8 cellular contexts compared by ENCODE assay signal in the genomic region with DNA sequence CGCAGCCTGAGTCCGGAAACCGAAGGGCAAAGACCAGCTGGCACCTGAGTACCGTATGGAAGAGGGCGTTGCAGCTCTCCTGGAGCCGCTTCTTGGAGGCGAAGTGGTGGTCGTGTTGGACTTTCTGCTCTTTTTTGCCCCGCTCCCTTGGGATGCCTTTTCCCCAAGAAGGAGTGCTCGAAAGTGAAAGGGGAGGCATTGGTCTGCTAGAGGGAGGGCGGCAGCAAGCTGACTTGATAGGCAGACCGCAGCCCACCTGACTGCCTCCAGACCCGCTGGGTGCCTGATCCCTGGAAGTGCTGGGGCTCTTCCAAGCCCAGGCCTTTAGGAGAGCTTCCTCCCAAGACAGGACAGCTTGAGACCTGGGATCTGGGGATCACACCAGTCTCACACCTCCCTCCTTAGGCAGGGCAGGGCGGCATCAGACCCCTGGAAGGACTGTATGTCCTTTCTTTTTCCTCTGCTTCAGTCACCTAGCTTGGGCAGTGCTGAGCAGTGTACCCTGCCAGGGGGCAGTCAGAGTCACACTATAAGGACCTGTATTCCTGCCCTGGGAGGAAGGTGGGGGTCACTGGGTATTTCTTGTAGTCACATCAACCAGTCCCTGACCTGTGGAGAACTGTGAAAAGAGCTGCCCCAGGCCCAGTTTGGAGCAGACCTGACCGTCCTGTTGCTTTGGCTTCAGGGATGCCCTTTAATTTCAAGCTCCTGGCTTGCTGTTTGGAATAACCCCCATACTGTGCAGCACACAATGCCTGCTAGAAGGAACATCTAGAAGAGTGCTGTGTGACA. TPM values are rescaled to one million over a fixed set of nuclear protein-coding genes. Genes with fewer than 3 reads are reported as not detected.
DNase-seq lines count a peak whose midpoint lies in the region; ATAC-seq, FAIRE-seq and TF ChIP-seq lines count a peak whose summit lies in the region.

No MANE protein-coding gene starts in this region.

- CTCF ChIA-PET in CD4-positive, alpha-beta memory T cell (lab: Charles Lee; ENCODE audit: partially characterized antibody): interaction anchor here (1.0 to 2.4 kb wide), 7 partner anchors 12 to 112 kb away, joined by 3 to 21 read pairs (median 5); partner anchors contain the start of gene XYLB

- peak overlapping the region; percentile 81 to 98 (median 94) for H3K4me3 Mint-ChIP-seq in CD4-positive, alpha-beta memory T cell

- no peaks in the 10 kb centered on the region for H3K27me3 Mint-ChIP-seq in CD4-positive, alpha-beta memory T cell

- peaks cover 0 to 7% of the 10 kb centered on the region in 2 donors for H3K36me3 Mint-ChIP-seq in CD4-positive, alpha-beta memory T cell

- no peak for FAIRE-seq in D721Med (lab: Jason Lieb, UNC)

- no peaks in the 10 kb centered on the region for H3K27me3 ChIP-seq in CD4-positive, alpha-beta memory T cell (ENCODE audit: insufficient read depth, low read length)

- no peak for TF ChIP-seq CTCF in HFF-Myc (IDR thresholded peaks at IDR 0.05; ENCODE audit: low read depth, low read length, missing control alignments)
- TF ChIP-seq CTCF in WI38 (IDR thresholded peaks at IDR 0.05; ENCODE audit: low read depth, low read length): no peak
- no peak for TF ChIP-seq CTCF in retinal pigment epithelial cell (conservative IDR thresholded peaks at IDR 0.05; ENCODE audit: low read depth, low read length)
- TF ChIP-seq CTCF in D721Med (IDR thresholded peaks at IDR 0.05; ENCODE audit: insufficient read depth, missing control alignments): no peak

- no peaks in the 10 kb centered on the region for H3K36me3 ChIP-seq in CD4-positive, alpha-beta memory T cell (ENCODE audit: insufficient read depth, low read length)

- H3K4me1 Mint-ChIP-seq in CD4-positive, alpha-beta memory T cell: peaks cover 13 to 44% (median 26%) of the 10 kb centered on the region in 4 donors

- H3K4me1 ChIP-seq in CD4-positive, alpha-beta memory T cell (ENCODE audit: insufficient read depth, low read length): peaks cover 17% of the 10 kb centered on the region

- peaks cover 0 to 1% (median 0%) of the 10 kb centered on the region in 8 donors for H3K9me3 Mint-ChIP-seq in CD4-positive, alpha-beta memory T cell

- peak overlapping the region; percentile 72 to 76 for H3K4me3 ChIP-seq in CD4-positive, alpha-beta memory T cell (ENCODE audit: low read length in 2 of 2)
- H3K4me3 ChIP-seq in HFF-Myc (replicated peaks; ENCODE audit: low read depth, low read length): peak overlapping the region; percentile 78
- H3K4me3 ChIP-seq in WI38 (ENCODE audit: low read depth, low read length): peak overlapping the region; percentile 73
- H3K4me3 ChIP-seq in retinal pigment epithelial cell (ENCODE audit: low read length): peak overlapping the region; percentile 70

- no peak overlapping the region for H3K27ac ChIP-seq in CD4-positive, alpha-beta memory T cell (ENCODE audit: low read depth, low read length)

- peak in 1 of 5 donors; percentile 45 for DNase-seq in CD4-positive, alpha-beta memory T cell
- no peak for DNase-seq in HFF-Myc (ENCODE audit: extremely low read depth, low read depth)
- DNase-seq in left cardiac atrium: peak; percentile 31
- no peak for DNase-seq in retinal pigment epithelial cell (ENCODE audit: low read depth)
- DNase-seq in inferior parietal cortex (ENCODE audit: extremely low spot score): no peak
- DNase-seq in D721Med (ENCODE audit: insufficient read length, low spot score): no peak
- DNase-seq in activated CD4-positive, alpha-beta T cell treated with anti-CD3 and anti-CD28 coated beads for 4 hours: no peak

- peak overlapping the region in 6 of 7 donors; percentile 1 to 75 (median 61) for H3K27ac Mint-ChIP-seq in CD4-positive, alpha-beta memory T cell

- H3K9me3 ChIP-seq in CD4-positive, alpha-beta memory T cell (ENCODE audit: control insufficient read depth in 1 of 2, low read length in 2 of 2): no peaks in the 10 kb centered on the region

- POLR2A ChIA-PET in CD4-positive, alpha-beta memory T cell (lab: Charles Lee; ENCODE audit: partially characterized antibody): interaction anchor here (0.8 to 2.8 kb wide), 11 partner anchors 10 to 319 kb away, joined by 3 to 13 read pairs (median 4); partner anchors contain the start of genes ACAA1, EXOG, OXSR1 and XYLB

- intact Hi-C loops in CD4-positive, alpha-beta memory T cell (cut with micrococcal nuclease): loop anchor here (10.0 kb wide), 1 partner anchor 321 kb away; the partner anchor contains the start of genes ACAA1 and MYD88
- intact Hi-C loops in left cardiac atrium (cut with DNase I): no loop called here

- ATAC-seq in left cardiac atrium: peak; percentile 1 to 13

RNA-seq across cellular contexts. Expression of gene ACVR2B, which starts 2.1 kb away (rescaled TPM):
- 10 to 100 TPM; 12.3 to 13.2 TPM for total RNA-seq in CD4-positive, alpha-beta memory T cell
- 1 to 10 TPM in 1 of 2 donors, under 1 TPM in 1; 0.44 to 2.0 TPM for polyA plus RNA-seq in CD4-positive, alpha-beta memory T cell
- total RNA-seq in left cardiac atrium: 1 to 10 TPM; 4.8 to 6.6 TPM

RNA-seq across cellular contexts. Expression of gene EXOG, which starts 40.3 kb away (rescaled TPM):
- 10 to 100 TPM; 29.3 to 33.3 TPM for total RNA-seq in CD4-positive, alpha-beta memory T cell
- polyA plus RNA-seq in CD4-positive, alpha-beta memory T cell: 10 to 100 TPM in 1 of 2 donors, 1 to 10 TPM in 1; 2.6 to 13.6 TPM
- 10 to 100 TPM; 17.8 to 20.5 TPM for total RNA-seq in left cardiac atrium
